19 cellular contexts compared by ENCODE assay signal in genomic region chr20:9506337-9506821, GRCh38. TPM values are rescaled to one million over a fixed set of nuclear protein-coding genes. Genes with fewer than 3 reads are reported as not detected.
DNase-seq lines count a peak whose midpoint lies in the region; FAIRE-seq and TF ChIP-seq lines count a peak whose summit lies in the region.
"Had no signal": no experiment of that assay in that cellular context is flagged by ENCODE, and none has a peak within 500 bp of the region (broad histone marks: within the 10 kb centered on the region; RNA-seq: fewer than 3 reads in every experiment).

No MANE protein-coding gene starts in this region.

- H3K27ac Mint-ChIP-seq in astrocyte (ENCODE audit: unreplicated experiment) = no peak overlapping the region
- H3K27ac Mint-ChIP-seq: activated CD4-positive, alpha-beta memory T cell treated with anti-CD3 and anti-CD28 coated beads, Interleukin-2, amount 10 ng/mL, durations not matched to agents 7 days and 5 days; activated T-helper 1 cell treated with anti-CD3 and anti-CD28 coated beads, Interleukin-12 subunit alpha, Interleukin-12 subunit beta, Interleukin-2, Interleukin-4 antibody, amounts not matched to agents 30 ng/mL and 10 ng/mL and 1 ng/mL, durations not matched to agents 14 hours and 24 hours and 36 hours; CD4-positive, alpha-beta memory T cell; progenitor cell of endocrine pancreas had no signal

- 13 to 26% (median 18%) methylated on average over 28 to 32 of the region's 32 CpGs for WGBS in adrenal gland, 4 donors

- peak overlapping the region; percentile 34 for H2AFZ ChIP-seq in astrocyte (ENCODE audit: low read depth, low read length)

- no peaks in the 10 kb centered on the region for H3K4me1 Mint-ChIP-seq in astrocyte (ENCODE audit: low read depth, unreplicated experiment)
- H3K4me1 Mint-ChIP-seq: activated CD4-positive, alpha-beta memory T cell treated with anti-CD3 and anti-CD28 coated beads, Interleukin-2, amount 10 ng/mL, durations not matched to agents 7 days and 5 days had no signal

- DNase-seq in DMS53 (lab: John Stamatoyannopoulos, UW) (peak; percentile 44), DMS53 treated with DMSO at 0.1 percent for 48 hours (lab: John Stamatoyannopoulos, UW; ENCODE audit: unreplicated experiment) (no peak), astrocyte (ENCODE audit: low read depth) (no peak), adrenal gland (no peak), HK-2 (ENCODE audit: unreplicated experiment) (no peak)
- no peak for DNase-seq in activated CD8-positive, alpha-beta memory T cell treated with anti-CD3 and anti-CD28 coated beads for 24 hours
- DNase-seq: 8988T; activated CD4-positive, alpha-beta memory T cell treated with anti-CD3 and anti-CD28 coated beads, Interleukin-2, amount 10 ng/mL, durations not matched to agents 7 days and 5 days; CD4-positive, alpha-beta memory T cell; EL; GOT3; naive B cell; NCI-H1694 treated with DMSO at 0.1 percent for 48 hours; PC-3 had no signal

- H3K4me3 Mint-ChIP-seq in astrocyte (ENCODE audit: unreplicated experiment) = no peak overlapping the region
- H3K4me3 Mint-ChIP-seq: activated CD4-positive, alpha-beta memory T cell treated with anti-CD3 and anti-CD28 coated beads, Interleukin-2, amount 10 ng/mL, durations not matched to agents 7 days and 5 days; activated T-helper 1 cell treated with anti-CD3 and anti-CD28 coated beads, Interleukin-12 subunit alpha, Interleukin-12 subunit beta, Interleukin-2, Interleukin-4 antibody, amounts not matched to agents 30 ng/mL and 10 ng/mL and 1 ng/mL, durations not matched to agents 14 hours and 24 hours and 36 hours; CD4-positive, alpha-beta memory T cell had no signal

- FAIRE-seq in astrocyte (lab: Jason Lieb, UNC) = no peak

- intact Hi-C loops in adrenal gland (cut with DNase I) = no loop called here

- TF ChIP-seq CTCF in astrocyte (IDR thresholded peaks at IDR 0.05; ENCODE audit: insufficient read depth, low read depth, low read length) (no peak), adrenal gland (IDR thresholded peaks at IDR 0.05) (no peak)

- H3K27me3 Mint-ChIP-seq in astrocyte (ENCODE audit: low read depth, unreplicated experiment) = peaks cover 22% of the 10 kb centered on the region

- H3K4me1 ChIP-seq in astrocyte (ENCODE audit: insufficient read depth, low read length) (no peaks in the 10 kb centered on the region), iPS-18a (ENCODE audit: control insufficient read depth, low read depth, low read length) (peaks cover 12% of the 10 kb centered on the region), skeletal muscle satellite cell (ENCODE audit: control insufficient read depth, insufficient read depth, low read length) (peaks cover 18% of the 10 kb centered on the region), adrenal gland (replicated peaks in 1 of 2) (no peaks in the 10 kb centered on the region)

- no peak for TF ChIP-seq POLR2A in adrenal gland (IDR thresholded peaks at IDR 0.05)

- H3K27me3 ChIP-seq in astrocyte (ENCODE audit: insufficient read depth, low read length) (peaks cover 50% of the 10 kb centered on the region), iPS-18a (ENCODE audit: control insufficient read depth, insufficient read depth, low read length) (peaks cover 72% of the 10 kb centered on the region), skeletal muscle satellite cell (ENCODE audit: control insufficient read depth, insufficient read depth, low read length) (peaks cover 88% of the 10 kb centered on the region), adrenal gland (peaks cover 49% of the 10 kb centered on the region)

- H3K4me2 ChIP-seq in astrocyte (ENCODE audit: low read length) (peak overlapping the region; percentile 63), skeletal muscle satellite cell (ENCODE audit: low read length) (peak overlapping the region; percentile 75)

- no peaks in the 10 kb centered on the region for H3K9me3 Mint-ChIP-seq in astrocyte (ENCODE audit: unreplicated experiment)
- H3K9me3 Mint-ChIP-seq: activated CD4-positive, alpha-beta memory T cell treated with anti-CD3 and anti-CD28 coated beads, Interleukin-2, amount 10 ng/mL, durations not matched to agents 7 days and 5 days; activated T-helper 1 cell treated with anti-CD3 and anti-CD28 coated beads, Interleukin-12 subunit alpha, Interleukin-12 subunit beta, Interleukin-2, Interleukin-4 antibody, amounts not matched to agents 30 ng/mL and 10 ng/mL and 1 ng/mL, durations not matched to agents 14 hours and 24 hours and 36 hours had no signal

- H3K9me3 ChIP-seq in astrocyte (ENCODE audit: insufficient read depth, low read depth, low read length) = no peaks in the 10 kb centered on the region
- no peaks in the 10 kb centered on the region for H3K9me3 ChIP-seq in iPS-18a (ENCODE audit: control insufficient read depth, low read depth, low read length)
- no peaks in the 10 kb centered on the region for H3K9me3 ChIP-seq in skeletal muscle satellite cell (replicated peaks; ENCODE audit: low read length)
- no peaks in the 10 kb centered on the region for H3K9me3 ChIP-seq in adrenal gland (replicated peaks in 1 of 3)

- H3K27ac ChIP-seq in astrocyte (ENCODE audit: low read depth, low read length) (no peak overlapping the region), iPS-18a (ENCODE audit: low read length) (no peak overlapping the region), adrenal gland (no peak overlapping the region)

- H4K20me1 ChIP-seq in astrocyte (ENCODE audit: insufficient read depth, low read length) = no peaks in the 10 kb centered on the region

- H3K4me3 ChIP-seq in astrocyte (ENCODE audit: insufficient read depth, low read depth, low read length) (no peak overlapping the region), iPS-18a (ENCODE audit: low read length) (peak overlapping the region; percentile 15), skeletal muscle satellite cell (ENCODE audit: low read length) (peak overlapping the region; percentile 46), adrenal gland (no peak overlapping the region)

- peaks cover 1% of the 10 kb centered on the region for H3K36me3 Mint-ChIP-seq in astrocyte (ENCODE audit: low read depth, unreplicated experiment)
- H3K36me3 Mint-ChIP-seq: CD4-positive, alpha-beta memory T cell; naive B cell had no signal

- H3K36me3 ChIP-seq in astrocyte (ENCODE audit: insufficient read depth, low read length) (no peaks in the 10 kb centered on the region), iPS-18a (ENCODE audit: control insufficient read depth, low read depth, low read length) (no peaks in the 10 kb centered on the region), skeletal muscle satellite cell (ENCODE audit: insufficient read depth, low read length) (no peaks in the 10 kb centered on the region), adrenal gland (replicated peaks in 1 of 2) (no peaks in the 10 kb centered on the region)

- H3K79me2 ChIP-seq in astrocyte (ENCODE audit: insufficient read depth, low read length) = no peaks in the 10 kb centered on the region

- H3K9ac ChIP-seq in astrocyte (ENCODE audit: low read length) (no peak overlapping the region), iPS-18a (ENCODE audit: low read length) (no peak overlapping the region), skeletal muscle satellite cell (ENCODE audit: low read depth, low read length) (no peak overlapping the region)

RNA-seq across cellular contexts. Expression of gene LAMP5, which starts 8.0 kb away (rescaled TPM):
- 2.3 and 4.7 TPM in 2 replicates for total RNA-seq in astrocyte
- total RNA-seq in skeletal muscle satellite cell (2012; rRNA removed) = under 0.01 TPM in 1 of 2 replicates, not detected in the other
- total RNA-seq in adrenal gland = 1 to 10 TPM in 5 of 8 donors, under 1 TPM in 3; 0.35 to 6.6 (median 1.3) TPM
- polyA plus RNA-seq in adrenal gland = 1 to 10 TPM; 1.4 to 3.5 (median 2.5) TPM
- total RNA-seq: activated CD4-positive, alpha-beta memory T cell treated with anti-CD3 and anti-CD28 coated beads, Interleukin-2, amount 10 ng/mL, durations not matched to agents 7 days and 5 days; activated T-helper 1 cell treated with anti-CD3 and anti-CD28 coated beads, Interleukin-12 subunit alpha, Interleukin-12 subunit beta, Interleukin-2, Interleukin-4 antibody, amounts not matched to agents 30 ng/mL and 10 ng/mL and 1 ng/mL, durations not matched to agents 14 hours and 24 hours and 36 hours; CD4-positive, alpha-beta memory T cell; glomerular endothelial cell; PC-3; progenitor cell of endocrine pancreas had no signal
- polyA plus RNA-seq: CD4-positive, alpha-beta memory T cell had no signal

Comparison
In these comparisons a context has a peak if more than half of its experiments do, and no peak if none do; other contexts are left out.
1. H3K4me3 ChIP-seq: peak in iPS-18a (single experiment) and skeletal muscle satellite cell (single experiment); none in astrocyte (single experiment) and adrenal gland (0 of 4).